In genomic region chr16:69494993-69495392, GRCh38 we compare ENCODE assay signal across 9 cellular contexts.
DNase-seq lines count a peak whose midpoint lies in the region; ATAC-seq and TF ChIP-seq lines count a peak whose summit lies in the region.
"Had no signal": no experiment of that assay in that cellular context is flagged by ENCODE, and none has a peak within 500 bp of the region (broad histone marks: within the 10 kb centered on the region; RNA-seq: fewer than 3 reads in every experiment).

No MANE protein-coding gene starts in this region.

- no peak overlapping the region for H3K27ac Mint-ChIP-seq in activated CD8-positive, alpha-beta T cell treated with anti-CD3 and anti-CD28 coated beads for 36 hours

- DNase-seq in ACHN (peak; percentile 60), HFF-Myc (ENCODE audit: extremely low read depth, low read depth) (no peak), iPS-NIHi11 (ENCODE audit: low spot score) (peak; percentile 71), caudate nucleus (lab: John Stamatoyannopoulos, UW) (no peak), superior temporal gyrus (ENCODE audit: extremely low spot score) (no peak), NCI-H2196 treated with DMSO at 0.1 percent for 48 hours (lab: John Stamatoyannopoulos, UW; ENCODE audit: unreplicated experiment) (no peak)
- peak; percentile 72 for DNase-seq in activated CD8-positive, alpha-beta T cell treated with anti-CD3 and anti-CD28 coated beads for 36 hours
- DNase-seq: NCI-H446 had no signal

- ATAC-seq in activated CD8-positive, alpha-beta T cell treated with anti-CD3 and anti-CD28 coated beads for 36 hours = peak; percentile 68
- no peak for ATAC-seq in HG03108 (IDR thresholded peaks at IDR 0.05; ENCODE audit: unreplicated experiment)

- in situ Hi-C loops in ACHN (cut with HindIII; ENCODE audit: low pct_ligation_motif_present, low pct_unique_long_range_greater_than_20kb, low sequenced_read_pairs) = no loop called here

- H3K27ac ChIP-seq in caudate nucleus (ENCODE audit: low read depth, low read length) = no peak overlapping the region

- peak; percentile 35 for TF ChIP-seq CTCF in HFF-Myc (IDR thresholded peaks at IDR 0.05; ENCODE audit: low read depth, low read length, missing control alignments)
- TF ChIP-seq CTCF in activated CD8-positive, alpha-beta T cell treated with anti-CD3 and anti-CD28 coated beads for 36 hours (IDR thresholded peaks at IDR 0.05) = peak; percentile 67

- no peak overlapping the region for H3K4me3 Mint-ChIP-seq in activated CD8-positive, alpha-beta T cell treated with anti-CD3 and anti-CD28 coated beads for 36 hours

- H3K4me3 ChIP-seq in HFF-Myc (replicated peaks; ENCODE audit: low read depth, low read length) = no peak overlapping the region

- peaks cover 2% of the 10 kb centered on the region for H3K27me3 Mint-ChIP-seq in activated CD8-positive, alpha-beta T cell treated with anti-CD3 and anti-CD28 coated beads for 36 hours

- intact Hi-C loops in activated CD8-positive, alpha-beta T cell treated with anti-CD3 and anti-CD28 coated beads for 36 hours (cut with micrococcal nuclease) = no loop called here

- CTCF ChIA-PET in activated CD8-positive, alpha-beta T cell treated with anti-CD3 and anti-CD28 coated beads for 36 hours (lab: Charles Lee) = interaction anchor here (0.6 to 2.0 kb wide), 14 partner anchors 12 to 209 kb away, joined by 3 to 6 read pairs (median 3); no protein-coding TSS in a partner anchor

- H3K9me3 Mint-ChIP-seq in activated CD8-positive, alpha-beta T cell treated with anti-CD3 and anti-CD28 coated beads for 36 hours = no peaks in the 10 kb centered on the region

- H3K4me1 Mint-ChIP-seq in activated CD8-positive, alpha-beta T cell treated with anti-CD3 and anti-CD28 coated beads for 36 hours (ENCODE audit: low read depth) = peaks cover 9% of the 10 kb centered on the region

- POLR2A ChIA-PET in activated CD8-positive, alpha-beta T cell treated with anti-CD3 and anti-CD28 coated beads for 36 hours (lab: Charles Lee) = interaction anchor here (1.3 kb wide), 1 partner anchor 95 kb away, joined by 3 read pairs; no protein-coding TSS in a partner anchor

- H3K36me3 Mint-ChIP-seq in activated CD8-positive, alpha-beta T cell treated with anti-CD3 and anti-CD28 coated beads for 36 hours (ENCODE audit: low read depth) = no peaks in the 10 kb centered on the region

Comparison
In these comparisons a context has a peak if more than half of its experiments do, and no peak if none do; other contexts are left out.
1. DNase-seq: peak in ACHN (single experiment), activated CD8-positive, alpha-beta T cell treated with anti-CD3 and anti-CD28 coated beads for 36 hours (single experiment) and iPS-NIHi11 (single experiment); none in HFF-Myc (single experiment), caudate nucleus (0 of 61), superior temporal gyrus (single experiment) and NCI-H2196 treated with DMSO at 0.1 percent for 48 hours (single experiment).